In genomic region chr12:114926341-114926740, GRCh38 we compare ENCODE assay signal across 31 cellular contexts.
"Had no signal": no experiment of that assay in that cellular context is flagged by ENCODE, and none has a peak within 500 bp of the region (broad histone marks: within the 10 kb centered on the region; RNA-seq: fewer than 3 reads in every experiment).

No MANE protein-coding gene starts in this region.

- H3K27ac ChIP-seq: heart right ventricle, hepatocyte, left lung, lower lobe of right lung, neural progenitor cell, neutrophil, skin epidermis, tibial nerve, upper lobe of left lung, vagina had no signal

- H3K4me1 Mint-ChIP-seq: naive B cell; natural killer cell; nephron progenitor cell; neural progenitor cell; stimulated activated memory B cell treated with anti-CD40 and anti-IgM and Interleukin-4, amounts not matched to agents 10 μg/mL and 1 μg/mL and 100 μg/mL, for 72 hours; stimulated activated naive CD8-positive, alpha-beta T cell treated with anti-CD3 and anti-CD28 coated beads, Interleukin-15, amount 100 ng/mL, for 72 hours had no signal

- H3K4me1 ChIP-seq: left lung, lower lobe of right lung, neural progenitor cell, upper lobe of left lung had no signal

- H3K36me3 Mint-ChIP-seq: naive B cell; natural killer cell; neural progenitor cell; stimulated activated memory B cell treated with anti-CD40 and anti-IgM and Interleukin-4, amounts not matched to agents 10 μg/mL and 1 μg/mL and 100 μg/mL, for 72 hours had no signal

- FAIRE-seq: keratinocyte had no signal

- H3K9me3 ChIP-seq: neutrophil, vagina had no signal

- H3K4me3 ChIP-seq: heart right ventricle, hepatocyte, left lung, lower lobe of right lung, neural progenitor cell, skin epidermis, tibial nerve, upper lobe of left lung, vagina had no signal

- H3K27me3 Mint-ChIP-seq: naive B cell; stimulated activated memory B cell treated with anti-CD40 and anti-IgM and Interleukin-4, amounts not matched to agents 10 μg/mL and 1 μg/mL and 100 μg/mL, for 72 hours; stimulated activated naive CD8-positive, alpha-beta T cell treated with anti-CD3 and anti-CD28 coated beads, Interleukin-15, amount 100 ng/mL, for 72 hours had no signal

- H3K36me3 ChIP-seq: heart right ventricle, left lung, lower lobe of right lung, neural progenitor cell, neutrophil, tibial nerve, upper lobe of left lung, vagina had no signal

- H3K27ac Mint-ChIP-seq: naive B cell; natural killer cell; nephron progenitor cell; neural progenitor cell; progenitor cell of endocrine pancreas; stimulated activated memory B cell treated with anti-CD40 and anti-IgM and Interleukin-4, amounts not matched to agents 10 μg/mL and 1 μg/mL and 100 μg/mL, for 72 hours; stimulated activated naive CD8-positive, alpha-beta T cell treated with anti-CD3 and anti-CD28 coated beads, Interleukin-15, amount 100 ng/mL, for 72 hours had no signal

- H3K4me3 Mint-ChIP-seq: naive B cell; natural killer cell; nephron progenitor cell; neural progenitor cell; stimulated activated memory B cell treated with anti-CD40 and anti-IgM and Interleukin-4, amounts not matched to agents 10 μg/mL and 1 μg/mL and 100 μg/mL, for 72 hours; stimulated activated naive CD8-positive, alpha-beta T cell treated with anti-CD3 and anti-CD28 coated beads, Interleukin-15, amount 100 ng/mL, for 72 hours had no signal

- ATAC-seq: heart right ventricle; left cardiac atrium; left lung; lower lobe of right lung; natural killer cell; right cardiac atrium; sciatic nerve; stimulated activated memory B cell treated with anti-CD40 and anti-IgM and Interleukin-4, amounts not matched to agents 10 μg/mL and 1 μg/mL and 100 μg/mL, for 72 hours; stimulated activated naive CD8-positive, alpha-beta T cell treated with anti-CD3 and anti-CD28 coated beads, Interleukin-15, amount 100 ng/mL, for 72 hours had no signal

- DNase-seq: heart right ventricle; kidney glomerular epithelial cell; left cardiac atrium; left lung; lower lobe of right lung; mammary epithelial cell; mesenchymal stem cell; naive B cell; natural killer cell; nephron progenitor cell; occipital lobe; retina; right cardiac atrium; stimulated activated CD4-positive, alpha-beta T cell treated with anti-CD3 and anti-CD28 coated beads, Interleukin-1b, Interleukin-23, amount 100 ng/mL, for 48 hours; stimulated activated CD4-positive, alpha-beta T cell treated with anti-CD3 and anti-CD28 coated beads, Interleukin-2, amount 100 ng/mL, for 48 hours; stimulated activated CD4-positive, alpha-beta T cell treated with anti-CD3 and anti-CD28 coated beads, Interleukin-4, amount 100 ng/mL, for 4 hours; stimulated activated CD8-positive, alpha-beta memory T cell treated with anti-CD3 and anti-CD28 coated beads, Interleukin-4, amount 100 ng/mL, for 48 hours; stimulated activated naive CD4-positive, alpha-beta T cell treated with Interleukin-2 at 50 U/mL for 16 hours; stimulated activated naive CD8-positive, alpha-beta T cell treated with anti-CD3 and anti-CD28 coated beads, Interleukin-15, amount 100 ng/mL, for 72 hours; substantia nigra; upper lobe of left lung had no signal

- H3K27me3 ChIP-seq: heart right ventricle, hepatocyte, left lung, neural progenitor cell, neutrophil, tibial nerve, upper lobe of left lung, vagina had no signal
